29 cellular contexts compared by ENCODE assay signal in the genomic region with DNA sequence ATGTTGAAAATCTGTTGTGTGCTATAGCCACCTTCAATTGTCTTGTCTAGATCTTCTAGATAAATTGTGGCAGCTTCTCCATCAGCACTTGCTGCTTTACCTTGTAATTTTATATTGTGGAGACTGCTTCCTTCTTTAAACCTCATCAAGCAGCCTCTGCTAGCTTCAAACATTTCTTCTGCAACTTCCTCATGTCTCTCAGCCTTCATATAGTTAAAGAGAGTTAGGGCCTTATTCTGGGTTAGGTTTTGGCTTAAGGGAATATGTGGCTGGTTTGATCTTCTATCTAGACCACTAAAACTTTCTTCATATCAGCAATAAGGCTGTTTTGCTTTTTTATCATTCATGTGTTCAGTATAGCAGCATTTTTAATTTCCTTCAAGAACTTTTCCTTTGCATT.
"Had no signal": no experiment of that assay in that cellular context is flagged by ENCODE, and none has a peak within 500 bp of the region (broad histone marks: within the 10 kb centered on the region; RNA-seq: fewer than 3 reads in every experiment).

No MANE protein-coding gene starts in this region.

- H3K4me3 ChIP-seq: adrenal gland, body of pancreas, breast epithelium had no signal

- ATAC-seq: activated CD8-positive, alpha-beta T cell treated with anti-CD3 and anti-CD28 coated beads for 36 hours; activated naive CD4-positive, alpha-beta T cell treated with anti-CD3 and anti-CD28 coated beads, Interleukin-2, amount 50 U/mL, for 72 hours; activated T-cell treated with anti-CD3 and anti-CD28 coated beads, Interleukin-2, amount 50 U/mL, for 4 hours; activated T-cell treated with anti-CD3 and anti-CD28 coated beads, Interleukin-2, amount 50 U/mL, for 72 hours; activated T-helper 17 cell treated with anti-CD3 and anti-CD28 coated beads, Interleukin-2, amount 50 U/mL, for 72 hours; body of pancreas had no signal

- DNase-seq: activated B cell treated with CpG ODN at 0.5 μM for 24 hours; activated CD4-positive, alpha-beta memory T cell treated with anti-CD3 and anti-CD28 coated beads for 36 hours; activated CD4-positive, alpha-beta T cell treated with anti-CD3 and anti-CD28 coated beads for 4 hours; activated CD4-positive, alpha-beta T cell treated with anti-CD3 and anti-CD28 coated beads, Interleukin-2, amount 10 ng/mL, durations not matched to agents 24 days and 14 days; activated CD4-positive, alpha-beta T cell treated with anti-CD3 and anti-CD28 coated beads, Interleukin-2, amount 50 U/mL, for 1 hour; activated CD4-positive, alpha-beta T cell treated with anti-CD3 and anti-CD28 coated beads, Interleukin-2, amount 50 U/mL, for 4 hours; activated CD4-positive, CD25-positive, alpha-beta regulatory T cell treated with anti-CD3 and anti-CD28 coated beads, Interleukin-2, amount 50 U/mL, for 72 hours; activated CD8-positive, alpha-beta memory T cell treated with anti-CD3 and anti-CD28 coated beads, Interleukin-2, amount 50 U/mL, for 4 hours; activated CD8-positive, alpha-beta T cell treated with anti-CD3 and anti-CD28 coated beads for 36 hours; activated effector memory CD4-positive, alpha-beta T cell treated with anti-CD3 and anti-CD28 coated beads, Interleukin-2, amount 50 U/mL, for 16 hours; activated gamma-delta T cell treated with Interleukin-2 at 50 U/mL for 16 hours; activated naive CD4-positive, alpha-beta T cell; activated naive CD4-positive, alpha-beta T cell treated with anti-CD3 and anti-CD28 coated beads for 36 hours; activated naive CD4-positive, alpha-beta T cell treated with anti-CD3 and anti-CD28 coated beads, Interleukin-2, amount 50 U/mL, for 16 hours; activated naive CD8-positive, alpha-beta T cell treated with anti-CD3 and anti-CD28 coated beads for 36 hours; activated T-cell treated with anti-CD3 and anti-CD28 coated beads for 4 hours; activated T-cell treated with anti-CD3 and anti-CD28 coated beads, Interleukin-2, amount 50 U/mL, for 1 hour; activated T-cell treated with anti-CD3 and anti-CD28 coated beads, Interleukin-2, amount 50 U/mL, for 4 hours; activated T-cell treated with anti-CD3 and anti-CD28 coated beads, Interleukin-2, amount 50 U/mL, for 72 hours; adrenal gland; amniotic stem cell; aorta; body of pancreas; brain microvascular endothelial cell; central memory CD4-positive, alpha-beta T cell; T-helper 9 cell had no signal
